12 cellular contexts compared by ENCODE assay signal in the genomic region with DNA sequence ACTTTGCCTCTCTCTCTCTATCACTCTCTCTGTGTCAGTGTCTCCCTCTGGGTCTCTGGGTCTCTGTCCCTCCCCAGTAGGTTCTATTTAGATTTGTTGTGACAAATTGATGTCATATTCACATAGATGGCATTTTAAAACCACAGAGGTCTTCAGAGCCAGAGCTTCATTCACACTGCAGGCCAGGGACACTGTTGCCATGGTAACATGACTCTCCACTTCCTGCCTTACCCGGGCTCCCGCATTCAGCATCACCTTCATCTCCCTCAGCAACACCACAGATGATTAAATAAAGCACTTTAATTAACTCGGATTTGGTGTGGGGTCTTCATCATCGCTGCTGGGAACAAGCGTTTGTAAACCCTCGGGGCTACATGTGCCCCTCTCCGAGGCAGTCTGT.
DNase-seq lines count a peak whose midpoint lies in the region; ATAC-seq lines count a peak whose summit lies in the region.
"Had no signal": no experiment of that assay in that cellular context is flagged by ENCODE, and none has a peak within 500 bp of the region (broad histone marks: within the 10 kb centered on the region; RNA-seq: fewer than 3 reads in every experiment).

No MANE protein-coding gene starts in this region.

- H3K4me1 Mint-ChIP-seq in central memory CD8-positive, alpha-beta T cell: peaks cover 15% of the 10 kb centered on the region
- H3K4me1 Mint-ChIP-seq: activated B cell treated with CpG ODN at 0.5 μM for 24 hours had no signal

- ATAC-seq in central memory CD8-positive, alpha-beta T cell (replicated peaks; ENCODE audit: extremely low read depth, poor library complexity, severe bottlenecking): no peak
- ATAC-seq in HG02840 (IDR thresholded peaks at IDR 0.05; ENCODE audit: low FRiP score, unreplicated experiment) (no peak), GM21825 (IDR thresholded peaks at IDR 0.05; ENCODE audit: unreplicated experiment) (no peak)
- ATAC-seq: left lobe of liver had no signal

- H3K4me3 Mint-ChIP-seq in central memory CD8-positive, alpha-beta T cell: no peak overlapping the region
- H3K4me3 Mint-ChIP-seq: activated B cell treated with CpG ODN at 0.5 μM for 24 hours; dendritic cell treated with granulocyte-macrophage colony-stimulating factor and Interleukin-4, amounts not matched to agents 40 ng/mL and 50 ng/mL, for 4 days had no signal

- H3K36me3 Mint-ChIP-seq in central memory CD8-positive, alpha-beta T cell (ENCODE audit: insufficient read depth): no peaks in the 10 kb centered on the region

- intact Hi-C loops in posterior vena cava (cut with DNase I): loop anchor here in 1 of 2 donors (5.0 kb wide), 1 partner anchor 416 kb away; no protein-coding TSS in a partner anchor

- H3K27ac Mint-ChIP-seq in central memory CD8-positive, alpha-beta T cell (ENCODE audit: low read depth): peak overlapping the region; percentile 1
- H3K27ac Mint-ChIP-seq: activated B cell treated with CpG ODN at 0.5 μM for 24 hours; dendritic cell treated with granulocyte-macrophage colony-stimulating factor and Interleukin-4, amounts not matched to agents 40 ng/mL and 50 ng/mL, for 4 days had no signal

- no peaks in the 10 kb centered on the region for H3K9me3 Mint-ChIP-seq in central memory CD8-positive, alpha-beta T cell
- H3K9me3 Mint-ChIP-seq: activated B cell treated with CpG ODN at 0.5 μM for 24 hours had no signal

- DNase-seq in AG08395 (ENCODE audit: low spot score): peak; percentile 48
- DNase-seq in EL: peak; percentile 54
- DNase-seq in NCI-H524 (lab: John Stamatoyannopoulos, UW): peak; percentile 64 to 70
- DNase-seq in central memory CD8-positive, alpha-beta T cell (ENCODE audit: low spot score in 2 of 2): no peak
- no peak for DNase-seq in posterior vena cava (ENCODE audit: low spot score)
- no peak for DNase-seq in activated effector memory CD4-positive, alpha-beta T cell treated with Interleukin-2 at 50 U/mL for 16 hours
- DNase-seq: activated B cell treated with CpG ODN at 0.5 μM for 24 hours; stimulated activated CD4-positive, alpha-beta T cell treated with anti-CD3 and anti-CD28 coated beads, Interleukin-12 subunit alpha, Interleukin-12 subunit beta, amount 100 ng/mL, for 4 hours had no signal

- no peaks in the 10 kb centered on the region for H3K27me3 Mint-ChIP-seq in central memory CD8-positive, alpha-beta T cell

Comparison
In these comparisons a context has a peak if more than half of its experiments do, and no peak if none do; other contexts are left out.
1. DNase-seq: peak in AG08395 (single experiment), EL (single experiment) and NCI-H524 (2 of 2); none in central memory CD8-positive, alpha-beta T cell (0 of 2), posterior vena cava (single experiment) and activated effector memory CD4-positive, alpha-beta T cell treated with Interleukin-2 at 50 U/mL for 16 hours (single experiment).